Comparison of ENCODE assay signal across 19 cellular contexts in the genomic region with DNA sequence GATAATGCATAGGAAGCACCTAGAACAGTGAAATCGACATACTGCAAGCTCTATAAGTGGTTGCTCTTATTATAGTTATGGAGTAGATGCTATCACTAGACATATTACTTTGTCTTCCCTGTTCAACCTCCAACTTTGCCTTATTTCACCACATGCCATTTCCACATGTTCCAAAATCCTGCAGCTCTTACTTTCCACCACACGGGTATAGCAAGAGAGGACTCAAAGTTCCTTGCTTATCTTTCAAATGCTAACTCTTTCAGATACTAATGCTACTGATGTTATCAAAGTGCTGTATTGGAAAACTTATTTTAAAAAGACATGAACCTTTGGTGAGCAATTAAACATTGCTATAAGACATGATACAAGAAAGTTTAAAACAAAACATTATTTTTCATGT.
"Had no signal": no experiment of that assay in that cellular context is flagged by ENCODE, and none has a peak within 500 bp of the region (broad histone marks: within the 10 kb centered on the region; RNA-seq: fewer than 3 reads in every experiment).

No MANE protein-coding gene starts in this region.

- H3K4me1 Mint-ChIP-seq: central memory CD8-positive, alpha-beta T cell; natural killer cell; stimulated activated memory B cell treated with anti-CD40 and anti-IgM and Interleukin-4, amounts not matched to agents 10 μg/mL and 1 μg/mL and 100 μg/mL, for 72 hours had no signal

- H3K9me3 Mint-ChIP-seq: stimulated activated memory B cell treated with anti-CD40 and anti-IgM and Interleukin-4, amounts not matched to agents 10 μg/mL and 1 μg/mL and 100 μg/mL, for 72 hours had no signal

- ATAC-seq: esophagus mucosa; left colon; left ventricle myocardium superior; mucosa of descending colon; natural killer cell; pancreas; right lobe of liver; stimulated activated memory B cell treated with anti-CD40 and anti-IgM and Interleukin-4, amounts not matched to agents 10 μg/mL and 1 μg/mL and 100 μg/mL, for 72 hours had no signal

- H3K27me3 Mint-ChIP-seq: central memory CD8-positive, alpha-beta T cell; stimulated activated memory B cell treated with anti-CD40 and anti-IgM and Interleukin-4, amounts not matched to agents 10 μg/mL and 1 μg/mL and 100 μg/mL, for 72 hours; stimulated activated naive CD8-positive, alpha-beta T cell treated with anti-CD3 and anti-CD28 coated beads, Interleukin-15, Interleukin-2, amounts not matched to agents 100 ng/mL and 50 ng/mL, for 24 hours had no signal

- FAIRE-seq: endometrium had no signal

- H3K27ac ChIP-seq: dorsolateral prefrontal cortex, pancreas, prostate gland, right lobe of liver, tibial artery had no signal

- H3K4me3 ChIP-seq: dorsolateral prefrontal cortex, lung, mucosa of descending colon, pancreas, prostate gland, right lobe of liver, tibial artery had no signal

- DNase-seq: cortex of kidney; dorsolateral prefrontal cortex; effector CD8-positive, alpha-beta T cell; left colon; left ventricle myocardium superior; mucosa of descending colon; natural killer cell; occipital lobe; pancreas; right lobe of liver; stimulated activated CD4-positive, alpha-beta T cell treated with anti-CD3 and anti-CD28 coated beads, Interleukin-4, amount 100 ng/mL, for 24 hours; tibial artery had no signal

- H3K27ac Mint-ChIP-seq: natural killer cell; stimulated activated memory B cell treated with anti-CD40 and anti-IgM and Interleukin-4, amounts not matched to agents 10 μg/mL and 1 μg/mL and 100 μg/mL, for 72 hours; stimulated activated naive CD8-positive, alpha-beta T cell treated with anti-CD3 and anti-CD28 coated beads, Interleukin-15, Interleukin-2, amounts not matched to agents 100 ng/mL and 50 ng/mL, for 24 hours had no signal

- H3K36me3 Mint-ChIP-seq: natural killer cell; stimulated activated memory B cell treated with anti-CD40 and anti-IgM and Interleukin-4, amounts not matched to agents 10 μg/mL and 1 μg/mL and 100 μg/mL, for 72 hours had no signal

- H3K4me1 ChIP-seq: pancreas, prostate gland, right lobe of liver, tibial artery had no signal

- H3K27me3 ChIP-seq: dorsolateral prefrontal cortex, pancreas, right lobe of liver, tibial artery had no signal

- H3K9me3 ChIP-seq: mucosa of descending colon, pancreas, prostate gland, right lobe of liver, tibial artery had no signal

- H3K36me3 ChIP-seq: pancreas, prostate gland, right lobe of liver, tibial artery had no signal

- H3K4me3 Mint-ChIP-seq: central memory CD8-positive, alpha-beta T cell; natural killer cell; stimulated activated memory B cell treated with anti-CD40 and anti-IgM and Interleukin-4, amounts not matched to agents 10 μg/mL and 1 μg/mL and 100 μg/mL, for 72 hours; stimulated activated naive CD8-positive, alpha-beta T cell treated with anti-CD3 and anti-CD28 coated beads, Interleukin-15, Interleukin-2, amounts not matched to agents 100 ng/mL and 50 ng/mL, for 24 hours had no signal
